Comparison of ENCODE assay signal across 20 cellular contexts in the genomic region with DNA sequence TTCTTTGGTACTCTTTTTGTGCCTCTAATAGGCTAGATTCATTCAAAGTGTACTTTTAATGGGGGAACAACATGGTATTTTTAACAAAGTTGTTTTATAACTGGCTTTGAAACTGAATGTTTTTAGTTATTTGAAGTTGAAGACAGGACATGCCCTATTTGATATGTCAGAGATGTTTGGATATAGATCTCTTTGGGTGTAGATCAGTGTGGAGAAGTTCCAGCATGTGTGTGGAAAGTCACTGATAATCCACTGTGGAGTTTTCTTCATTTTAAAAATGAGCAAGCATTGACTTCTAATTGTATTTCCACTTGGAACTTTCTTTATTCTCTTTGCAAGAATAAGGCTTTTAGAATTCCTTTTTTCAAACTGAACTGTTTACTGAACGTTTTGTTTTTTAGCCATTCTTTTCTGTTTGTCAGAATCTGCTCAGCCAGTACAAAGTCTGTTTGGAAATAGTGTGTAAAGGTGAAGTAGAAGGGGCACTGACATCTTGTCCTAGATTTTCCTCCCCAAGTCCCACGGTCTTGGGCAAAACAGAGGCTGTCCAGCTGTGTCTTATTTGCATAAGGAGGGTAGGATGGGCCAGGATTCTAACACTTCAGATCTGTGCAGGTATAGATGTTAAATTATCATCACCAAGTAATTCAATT. TPM values are rescaled to one million over a fixed set of nuclear protein-coding genes. Genes with fewer than 3 reads are reported as not detected.
DNase-seq lines count a peak whose midpoint lies in the region; FAIRE-seq and TF ChIP-seq lines count a peak whose summit lies in the region.
"Had no signal": no experiment of that assay in that cellular context is flagged by ENCODE, and none has a peak within 500 bp of the region (broad histone marks: within the 10 kb centered on the region; RNA-seq: fewer than 3 reads in every experiment).

No MANE protein-coding gene starts in this region.

- H3K4me3 ChIP-seq in adipocyte (ENCODE audit: low read length) = no peak overlapping the region
- H3K4me3 ChIP-seq: BLaER1, GM23338 had no signal

- H3K4me1 ChIP-seq in adipocyte (ENCODE audit: control insufficient read depth, insufficient read depth, low read length) = peaks cover 9% of the 10 kb centered on the region
- H3K4me1 ChIP-seq: BLaER1 had no signal

- H3K36me3 Mint-ChIP-seq in mesothelial cell of epicardium = peaks cover 39% of the 10 kb centered on the region

- TF ChIP-seq POLR2A in GM12892 (IDR thresholded peaks at IDR 0.05; ENCODE audit: low read depth, low read length) = no peak

- peaks cover 5% of the 10 kb centered on the region for H3K9me3 ChIP-seq in adipocyte (ENCODE audit: control insufficient read depth, low read length)
- H3K9me3 ChIP-seq: BLaER1 had no signal

- H3K27me3 ChIP-seq in adipocyte (replicated peaks; ENCODE audit: control insufficient read depth, insufficient read depth, low read length) = no peaks in the 10 kb centered on the region
- H3K27me3 ChIP-seq: BLaER1 had no signal

- in situ Hi-C loops in GM13977 (cut with MboI; ENCODE audit: low pct_unique_long_range_greater_than_20kb, low sequenced_read_pairs, unreplicated experiment) = no loop called here

- no peak overlapping the region for H3K4me3 Mint-ChIP-seq in mesothelial cell of epicardium
- H3K4me3 Mint-ChIP-seq: CD14-positive monocyte; CD4-positive, alpha-beta memory T cell; GM23338; HFFc6; IgD-negative memory B cell had no signal

- DNase-seq in GM18507 (ENCODE audit: extremely low spot score, insufficient read length, low read depth) (no peak), adipocyte (ENCODE audit: low read depth) (no peak), mesothelial cell of epicardium (ENCODE audit: low spot score in 2 of 2, unreplicated experiment in 2 of 2) (no peak), GM13977 (ENCODE audit: low spot score) (no peak), NAMALWA (ENCODE audit: low spot score) (no peak), GM12892 (ENCODE audit: insufficient read length) (no peak)
- DNase-seq in activated effector memory CD4-positive, alpha-beta T cell treated with anti-CD3 and anti-CD28 coated beads, Interleukin-2, amount 50 U/mL, for 16 hours = no peak
- DNase-seq: AML-193; CD4-positive, alpha-beta memory T cell; DMS153; DMS79; GDM1; H7; HFFc6; KBM-7 had no signal

- no peaks in the 10 kb centered on the region for H3K27me3 Mint-ChIP-seq in mesothelial cell of epicardium (ENCODE audit: low read depth)
- H3K27me3 Mint-ChIP-seq: CD4-positive, alpha-beta memory T cell; IgD-negative memory B cell had no signal

- H3K4me1 Mint-ChIP-seq in mesothelial cell of epicardium = no peaks in the 10 kb centered on the region
- H3K4me1 Mint-ChIP-seq: CD14-positive monocyte, IgD-negative memory B cell had no signal

- FAIRE-seq in GM18507 (lab: Jason Lieb, UNC) = peak; percentile 35
- no peak for FAIRE-seq in GM12892 (lab: Jason Lieb, UNC)
- FAIRE-seq: A204.1 had no signal

- H3K36me3 ChIP-seq in adipocyte (ENCODE audit: control insufficient read depth, insufficient read depth, low read length, severe bottlenecking) = peaks cover 54% of the 10 kb centered on the region

- H3K27ac Mint-ChIP-seq in mesothelial cell of epicardium = peak overlapping the region; percentile 21
- H3K27ac Mint-ChIP-seq: CD14-positive monocyte, HFFc6, IgD-negative memory B cell had no signal

- TF ChIP-seq CTCF in mesothelial cell of epicardium (IDR thresholded peaks at IDR 0.05; ENCODE audit: unreplicated experiment) = no peak
- no peak for TF ChIP-seq CTCF in GM13977 (IDR thresholded peaks at IDR 0.05; ENCODE audit: extremely low read depth, insufficient read depth, missing control alignments)

- H3K9me3 Mint-ChIP-seq in mesothelial cell of epicardium = no peaks in the 10 kb centered on the region
- H3K9me3 Mint-ChIP-seq: CD14-positive monocyte; CD4-positive, alpha-beta memory T cell; GM23338; HFFc6; IgD-negative memory B cell had no signal

- H3K9ac ChIP-seq in adipocyte (ENCODE audit: low read length) = peak overlapping the region; percentile 52
- H3K9ac ChIP-seq: BLaER1 had no signal

RNA-seq across cellular contexts. Expression of gene TDP1, which starts 35.0 kb away (rescaled TPM):
- total RNA-seq in mesothelial cell of epicardium = 30.6 to 34.9 TPM (median 30.8 TPM) in 3 replicates
- polyA plus RNA-seq in GM12892 (2012; ENCODE audit: missing spikeins) = 34.1 TPM

RNA-seq across cellular contexts. Expression of gene EFCAB11, which starts 36.2 kb away (rescaled TPM):
- total RNA-seq in mesothelial cell of epicardium = 9.9 to 14.1 TPM (median 12.2 TPM) in 3 replicates
- 11.0 TPM for polyA plus RNA-seq in GM12892 (2012; ENCODE audit: missing spikeins)
